26 cellular contexts compared by ENCODE assay signal in the genomic region with DNA sequence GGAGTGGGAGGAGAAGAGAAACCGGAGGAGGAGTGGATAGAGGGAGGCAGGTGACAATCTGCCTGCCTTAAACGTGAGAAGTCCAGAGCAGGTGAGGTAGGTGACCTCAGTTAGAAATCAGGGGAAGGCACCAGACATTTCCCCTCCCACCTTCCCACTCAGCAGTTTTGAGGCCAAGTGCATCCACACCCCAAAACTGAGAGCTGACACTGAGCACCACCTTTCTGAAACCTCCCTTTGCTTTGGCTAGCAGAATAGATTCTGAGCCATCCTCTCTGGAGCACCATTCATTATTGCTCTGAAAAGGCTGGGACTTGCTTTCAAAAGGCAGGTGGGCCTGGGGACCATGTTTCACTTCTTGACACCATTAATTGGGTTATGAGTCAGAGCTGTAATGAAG.
"Had no signal": no experiment of that assay in that cellular context is flagged by ENCODE, and none has a peak within 500 bp of the region (broad histone marks: within the 10 kb centered on the region; RNA-seq: fewer than 3 reads in every experiment).

No MANE protein-coding gene starts in this region.

- FAIRE-seq: frontal cortex, islet of Langerhans, TTC549 had no signal

- H3K4me3 ChIP-seq: body of pancreas, spleen, thoracic aorta, upper lobe of left lung had no signal

- H3K4me3 Mint-ChIP-seq: activated CD4-positive, alpha-beta T cell treated with anti-CD3 and anti-CD28 coated beads, Interleukin-2, amount 10 ng/mL, durations not matched to agents 7 days and 5 days; activated CD8-positive, alpha-beta memory T cell treated with anti-CD3 and anti-CD28 coated beads, Interleukin-2, amount 10 ng/mL, durations not matched to agents 7 days and 5 days; activated CD8-positive, alpha-beta T cell treated with anti-CD3 and anti-CD28 coated beads for 36 hours; activated naive CD4-positive, alpha-beta T cell treated with anti-CD3 and anti-CD28 coated beads, Interleukin-2, amount 10 ng/mL, durations not matched to agents 7 days and 5 days; activated naive CD8-positive, alpha-beta T cell treated with anti-CD3 and anti-CD28 coated beads, Interleukin-2, amount 50 U/mL, for 24 hours; memory B cell; naive B cell had no signal

- H3K27ac ChIP-seq: body of pancreas, spleen, thoracic aorta, upper lobe of left lung, WERI-Rb-1 had no signal

- H3K27ac Mint-ChIP-seq: activated CD4-positive, alpha-beta T cell treated with anti-CD3 and anti-CD28 coated beads, Interleukin-2, amount 10 ng/mL, durations not matched to agents 7 days and 5 days; activated CD8-positive, alpha-beta memory T cell treated with anti-CD3 and anti-CD28 coated beads, Interleukin-2, amount 10 ng/mL, durations not matched to agents 7 days and 5 days; activated CD8-positive, alpha-beta T cell treated with anti-CD3 and anti-CD28 coated beads for 36 hours; activated naive CD4-positive, alpha-beta T cell treated with anti-CD3 and anti-CD28 coated beads, Interleukin-2, amount 10 ng/mL, durations not matched to agents 7 days and 5 days; activated naive CD8-positive, alpha-beta T cell treated with anti-CD3 and anti-CD28 coated beads, Interleukin-2, amount 50 U/mL, for 24 hours; memory B cell; naive B cell had no signal

- H3K9me3 Mint-ChIP-seq: activated CD4-positive, alpha-beta T cell treated with anti-CD3 and anti-CD28 coated beads, Interleukin-2, amount 10 ng/mL, durations not matched to agents 7 days and 5 days; activated CD8-positive, alpha-beta T cell treated with anti-CD3 and anti-CD28 coated beads for 36 hours; activated naive CD4-positive, alpha-beta T cell treated with anti-CD3 and anti-CD28 coated beads, Interleukin-2, amount 10 ng/mL, durations not matched to agents 7 days and 5 days; activated naive CD8-positive, alpha-beta T cell treated with anti-CD3 and anti-CD28 coated beads, Interleukin-2, amount 50 U/mL, for 24 hours; memory B cell; naive B cell had no signal

- H3K9me3 ChIP-seq: body of pancreas, spleen, thoracic aorta, upper lobe of left lung had no signal

- H3K36me3 ChIP-seq: spleen, thoracic aorta, upper lobe of left lung, WERI-Rb-1 had no signal

- H3K36me3 Mint-ChIP-seq: activated CD8-positive, alpha-beta memory T cell treated with anti-CD3 and anti-CD28 coated beads, Interleukin-2, amount 10 ng/mL, durations not matched to agents 7 days and 5 days; activated naive CD4-positive, alpha-beta T cell treated with anti-CD3 and anti-CD28 coated beads, Interleukin-2, amount 10 ng/mL, durations not matched to agents 7 days and 5 days; memory B cell; naive B cell had no signal

- H3K4me1 Mint-ChIP-seq: activated CD4-positive, alpha-beta T cell treated with anti-CD3 and anti-CD28 coated beads, Interleukin-2, amount 10 ng/mL, durations not matched to agents 7 days and 5 days; activated CD8-positive, alpha-beta memory T cell treated with anti-CD3 and anti-CD28 coated beads, Interleukin-2, amount 10 ng/mL, durations not matched to agents 7 days and 5 days; activated naive CD4-positive, alpha-beta T cell treated with anti-CD3 and anti-CD28 coated beads, Interleukin-2, amount 10 ng/mL, durations not matched to agents 7 days and 5 days; activated naive CD8-positive, alpha-beta T cell treated with anti-CD3 and anti-CD28 coated beads, Interleukin-2, amount 50 U/mL, for 24 hours; naive B cell had no signal

- DNase-seq: activated CD4-positive, alpha-beta T cell treated with anti-CD3 and anti-CD28 coated beads, Interleukin-2, amount 10 ng/mL, durations not matched to agents 7 days and 5 days; activated CD4-positive, CD25-positive, alpha-beta regulatory T cell treated with anti-CD3 and anti-CD28 coated beads, Interleukin-2, amount 50 U/mL, for 72 hours; activated CD8-positive, alpha-beta memory T cell treated with anti-CD3 and anti-CD28 coated beads, Interleukin-2, amount 10 ng/mL, durations not matched to agents 7 days and 5 days; activated CD8-positive, alpha-beta T cell treated with anti-CD3 and anti-CD28 coated beads for 36 hours; activated effector memory CD4-positive, alpha-beta T cell treated with anti-CD3 and anti-CD28 coated beads, Interleukin-2, amount 50 U/mL, for 16 hours; activated naive CD4-positive, alpha-beta T cell treated with anti-CD3 and anti-CD28 coated beads, Interleukin-2, amount 10 ng/mL, durations not matched to agents 7 days and 5 days; activated naive CD8-positive, alpha-beta T cell treated with anti-CD3 and anti-CD28 coated beads, Interleukin-2, amount 50 U/mL, for 24 hours; activated T-cell treated with anti-CD3 and anti-CD28 coated beads for 4 hours; anterior cingulate cortex; body of pancreas; effector CD8-positive, alpha-beta T cell; head of caudate nucleus; naive B cell; retina; spleen; stimulated activated CD4-positive, alpha-beta T cell treated with anti-CD3 and anti-CD28 coated beads, Interleukin-4, amount 100 ng/mL, for 24 hours; stimulated activated naive CD4-positive, alpha-beta T cell treated with Interleukin-2 at 50 U/mL for 16 hours; T-helper 1 cell; upper lobe of left lung; WERI-Rb-1 had no signal

- H3K27me3 Mint-ChIP-seq: activated CD4-positive, alpha-beta T cell treated with anti-CD3 and anti-CD28 coated beads, Interleukin-2, amount 10 ng/mL, durations not matched to agents 7 days and 5 days; activated CD8-positive, alpha-beta memory T cell treated with anti-CD3 and anti-CD28 coated beads, Interleukin-2, amount 10 ng/mL, durations not matched to agents 7 days and 5 days; activated CD8-positive, alpha-beta T cell treated with anti-CD3 and anti-CD28 coated beads for 36 hours; activated naive CD4-positive, alpha-beta T cell treated with anti-CD3 and anti-CD28 coated beads, Interleukin-2, amount 10 ng/mL, durations not matched to agents 7 days and 5 days; activated naive CD8-positive, alpha-beta T cell treated with anti-CD3 and anti-CD28 coated beads, Interleukin-2, amount 50 U/mL, for 24 hours; memory B cell; naive B cell had no signal

- ATAC-seq: activated CD8-positive, alpha-beta memory T cell treated with anti-CD3 and anti-CD28 coated beads, Interleukin-2, amount 10 ng/mL, durations not matched to agents 7 days and 5 days; activated CD8-positive, alpha-beta T cell treated with anti-CD3 and anti-CD28 coated beads for 36 hours; activated naive CD8-positive, alpha-beta T cell treated with anti-CD3 and anti-CD28 coated beads, Interleukin-2, amount 50 U/mL, for 24 hours; body of pancreas; esophagus mucosa had no signal

- H3K4me1 ChIP-seq: body of pancreas had no signal

- H3K27me3 ChIP-seq: body of pancreas, spleen, upper lobe of left lung had no signal
